1 cellular context compared by ENCODE assay signal in genomic region chr17:76371656-76372628, GRCh38.
A peak's percentile ranks its signal among the peaks of the same experiment; 100 is the strongest.
TF ChIP-seq lines count a peak whose summit lies in the region.

No MANE protein-coding gene starts in this region.

TF ChIP-seq in GM12878, 131 proteins besides CTCF, POLR2A, EP300 and RAD21:
- TF ChIP-seq E4F1 (IDR thresholded peaks at IDR 0.05; ENCODE audit: borderline replicate concordance, partially characterized antibody) (no peak), CHD2 (IDR thresholded peaks at IDR 0.05; ENCODE audit: borderline replicate concordance, low read depth, low read length) (no peak), NR2F1 (conservative IDR thresholded peaks at IDR 0.05) (peak; percentile 44; the same call in 1 of the 2 replicates), TCF7 (IDR thresholded peaks at IDR 0.05; ENCODE audit: borderline replicate concordance) (no peak), SKIL (IDR thresholded peaks at IDR 0.05; ENCODE audit: low read depth, poor library complexity, severe bottlenecking) (no peak), NFXL1 (IDR thresholded peaks at IDR 0.05; ENCODE audit: borderline replicate concordance) (no peak)
TF ChIP-seq in GM12878: peak in this region for 1.
